ENCODE assay signal across 8 cellular contexts in the genomic region with DNA sequence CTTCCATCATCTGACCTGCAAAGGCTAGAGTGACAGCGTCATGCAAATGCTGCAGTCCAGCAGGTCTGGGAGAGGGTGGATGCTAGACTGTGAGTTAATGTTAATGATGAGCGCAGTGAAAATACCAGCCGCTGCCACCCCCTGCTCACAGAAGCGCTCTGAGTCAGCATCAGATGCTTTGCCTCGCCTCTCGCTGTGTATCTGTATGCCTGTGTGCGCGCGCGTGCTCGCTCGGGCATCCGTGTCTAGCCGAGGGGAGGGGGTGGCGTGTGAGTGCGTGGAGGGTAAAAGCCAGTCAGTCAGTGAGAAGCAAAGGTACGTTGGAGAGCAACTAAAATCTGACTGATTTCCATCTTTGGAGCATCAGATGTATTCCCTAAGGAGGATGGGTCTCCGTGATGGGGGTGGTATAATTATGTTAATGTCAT.
DNase-seq lines count a peak whose midpoint lies in the region; ATAC-seq and TF ChIP-seq lines count a peak whose summit lies in the region.

No MANE protein-coding gene starts in this region.

- in situ Hi-C loops in brain microvascular endothelial cell (cut with HindIII; ENCODE audit: low pct_ligation_motif_present, low sequenced_read_pairs) (no loop called here), gastrocnemius medialis (cut with MboI; ENCODE audit: low sequenced_read_pairs in 4 of 4) (loop anchor here in 2 of 4 donors (10.0 to 25.0 kb wide), 5 partner anchors 54 to 501 kb away; no protein-coding TSS in a partner anchor)

- no peaks in the 10 kb centered on the region for H3K9me3 ChIP-seq in gastrocnemius medialis

- intact Hi-C loops in gastrocnemius medialis (cut with DNase I; ENCODE audit: low total_unique reads) = loop anchor here (5.0 to 10.0 kb wide), 2 partner anchors 166 to 274 kb away; no protein-coding TSS in a partner anchor
- intact Hi-C loops in CD14-positive monocyte (cut with micrococcal nuclease) = no loop called here
- intact Hi-C loops in activated T-helper 2 cell treated with anti-CD3 and anti-CD28 coated beads, Interferon-gamma antibody, Interleukin-2, Interleukin-4, amounts not matched to agents 10 μg/mL and 5 μg/mL and 100 μg/mL, durations not matched to agents 14 hours and 24 hours and 36 hours (cut with micrococcal nuclease) = no loop called here

- H3K9me3 Mint-ChIP-seq in CD14-positive monocyte = peaks cover 0 to 3% (median 0%) of the 10 kb centered on the region in 7 donors
- peaks cover 2% of the 10 kb centered on the region for H3K9me3 Mint-ChIP-seq in stimulated activated effector memory CD8-positive, alpha-beta T cell treated with anti-CD3 and anti-CD28 coated beads, Interleukin-12 subunit alpha, Interleukin-12 subunit beta, amount 100 ng/mL, for 72 hours
- peaks cover 5% of the 10 kb centered on the region for H3K9me3 Mint-ChIP-seq in activated T-helper 2 cell treated with anti-CD3 and anti-CD28 coated beads, Interferon-gamma antibody, Interleukin-2, Interleukin-4, amounts not matched to agents 10 μg/mL and 5 μg/mL and 100 μg/mL, durations not matched to agents 14 hours and 24 hours and 36 hours

- no peaks in the 10 kb centered on the region for H3K36me3 Mint-ChIP-seq in CD14-positive monocyte
- no peaks in the 10 kb centered on the region for H3K36me3 Mint-ChIP-seq in stimulated activated effector memory CD8-positive, alpha-beta T cell treated with anti-CD3 and anti-CD28 coated beads, Interleukin-12 subunit alpha, Interleukin-12 subunit beta, amount 100 ng/mL, for 72 hours
- H3K36me3 Mint-ChIP-seq in activated T-helper 2 cell treated with anti-CD3 and anti-CD28 coated beads, Interferon-gamma antibody, Interleukin-2, Interleukin-4, amounts not matched to agents 10 μg/mL and 5 μg/mL and 100 μg/mL, durations not matched to agents 14 hours and 24 hours and 36 hours (ENCODE audit: low read depth) = no peaks in the 10 kb centered on the region

- H3K36me3 ChIP-seq in brain microvascular endothelial cell (replicated peaks) (no peaks in the 10 kb centered on the region), gastrocnemius medialis (no peaks in the 10 kb centered on the region)

- peak; percentile 71 to 72 for ATAC-seq in gastrocnemius medialis
- ATAC-seq in stimulated activated effector memory CD8-positive, alpha-beta T cell treated with anti-CD3 and anti-CD28 coated beads, Interleukin-12 subunit alpha, Interleukin-12 subunit beta, amount 100 ng/mL, for 72 hours = no peak

- no peak overlapping the region for H3K4me3 Mint-ChIP-seq in CD14-positive monocyte
- no peak overlapping the region for H3K4me3 Mint-ChIP-seq in stimulated activated effector memory CD8-positive, alpha-beta T cell treated with anti-CD3 and anti-CD28 coated beads, Interleukin-12 subunit alpha, Interleukin-12 subunit beta, amount 100 ng/mL, for 72 hours
- H3K4me3 Mint-ChIP-seq in activated T-helper 2 cell treated with anti-CD3 and anti-CD28 coated beads, Interferon-gamma antibody, Interleukin-2, Interleukin-4, amounts not matched to agents 10 μg/mL and 5 μg/mL and 100 μg/mL, durations not matched to agents 14 hours and 24 hours and 36 hours (ENCODE audit: low read depth) = no peak overlapping the region

- peak; percentile 44 to 50 for TF ChIP-seq POLR2A in gastrocnemius medialis (IDR thresholded peaks at IDR 0.05)

- H3K4me1 Mint-ChIP-seq in CD14-positive monocyte = peaks cover 3% of the 10 kb centered on the region
- H3K4me1 Mint-ChIP-seq in stimulated activated effector memory CD8-positive, alpha-beta T cell treated with anti-CD3 and anti-CD28 coated beads, Interleukin-12 subunit alpha, Interleukin-12 subunit beta, amount 100 ng/mL, for 72 hours = no peaks in the 10 kb centered on the region
- H3K4me1 Mint-ChIP-seq in activated T-helper 2 cell treated with anti-CD3 and anti-CD28 coated beads, Interferon-gamma antibody, Interleukin-2, Interleukin-4, amounts not matched to agents 10 μg/mL and 5 μg/mL and 100 μg/mL, durations not matched to agents 14 hours and 24 hours and 36 hours (ENCODE audit: low read depth) = no peaks in the 10 kb centered on the region

- peaks cover 0 to 2% (median 0%) of the 10 kb centered on the region in 3 donors for H3K27me3 Mint-ChIP-seq in CD14-positive monocyte (ENCODE audit: low read depth in 3 of 3)
- H3K27me3 Mint-ChIP-seq in activated T-helper 2 cell treated with anti-CD3 and anti-CD28 coated beads, Interferon-gamma antibody, Interleukin-2, Interleukin-4, amounts not matched to agents 10 μg/mL and 5 μg/mL and 100 μg/mL, durations not matched to agents 14 hours and 24 hours and 36 hours (ENCODE audit: low read depth) = no peaks in the 10 kb centered on the region

- TF ChIP-seq CTCF in brain microvascular endothelial cell (IDR thresholded peaks at IDR 0.05; ENCODE audit: low read depth, low read length, missing control alignments) = no peak
- TF ChIP-seq CTCF in gastrocnemius medialis (IDR thresholded peaks at IDR 0.05 in 4 of 5, conservative IDR thresholded peaks at IDR 0.05 in 1 of 5) = no peak
- TF ChIP-seq CTCF in CD14-positive monocyte (IDR thresholded peaks at IDR 0.05) = no peak

- peaks cover 13 to 18% of the 10 kb centered on the region in 2 donors for H3K4me1 ChIP-seq in gastrocnemius medialis

- H3K27ac ChIP-seq in brain microvascular endothelial cell (peak overlapping the region; percentile 91), gastrocnemius medialis (peak overlapping the region; percentile 74 to 80 (median 80))

- H3K4me3 ChIP-seq in brain microvascular endothelial cell (ENCODE audit: low read depth, low read length) (peak overlapping the region; percentile 59), iPS-11a (ENCODE audit: low read depth, low read length) (peak overlapping the region; percentile 36), gastrocnemius medialis (peak overlapping the region; percentile 47 to 55 (median 50))

- DNase-seq in A172 (ENCODE audit: low spot score) (peak; percentile 92), NCI-H1048 (lab: John Stamatoyannopoulos, UW) (peak; percentile 34), brain microvascular endothelial cell (peak; percentile 90), gastrocnemius medialis (peak; percentile 63 to 73), CD14-positive monocyte (ENCODE audit: low spot score) (no peak)
- DNase-seq in stimulated activated effector memory CD8-positive, alpha-beta T cell treated with anti-CD3 and anti-CD28 coated beads, Interleukin-12 subunit alpha, Interleukin-12 subunit beta, amount 100 ng/mL, for 72 hours (ENCODE audit: low spot score in 2 of 2) = no peak
- DNase-seq in activated T-helper 2 cell treated with anti-CD3 and anti-CD28 coated beads, Interferon-gamma antibody, Interleukin-2, Interleukin-4, amounts not matched to agents 10 μg/mL and 5 μg/mL and 100 μg/mL, durations not matched to agents 14 hours and 24 hours and 36 hours (ENCODE audit: low spot score) = no peak

- H3K27me3 ChIP-seq in brain microvascular endothelial cell (replicated peaks) (no peaks in the 10 kb centered on the region), gastrocnemius medialis (no peaks in the 10 kb centered on the region)

- no peak overlapping the region for H3K27ac Mint-ChIP-seq in CD14-positive monocyte
- no peak overlapping the region for H3K27ac Mint-ChIP-seq in stimulated activated effector memory CD8-positive, alpha-beta T cell treated with anti-CD3 and anti-CD28 coated beads, Interleukin-12 subunit alpha, Interleukin-12 subunit beta, amount 100 ng/mL, for 72 hours
- no peak overlapping the region for H3K27ac Mint-ChIP-seq in activated T-helper 2 cell treated with anti-CD3 and anti-CD28 coated beads, Interferon-gamma antibody, Interleukin-2, Interleukin-4, amounts not matched to agents 10 μg/mL and 5 μg/mL and 100 μg/mL, durations not matched to agents 14 hours and 24 hours and 36 hours

Comparison
In these comparisons a context has a peak if more than half of its experiments do, and no peak if none do; other contexts are left out.
1. DNase-seq: peak in A172 (single experiment), NCI-H1048 (single experiment), brain microvascular endothelial cell (single experiment) and gastrocnemius medialis (2 of 2); none in CD14-positive monocyte (single experiment), stimulated activated effector memory CD8-positive, alpha-beta T cell treated with anti-CD3 and anti-CD28 coated beads, Interleukin-12 subunit alpha, Interleukin-12 subunit beta, amount 100 ng/mL, for 72 hours (0 of 2) and activated T-helper 2 cell treated with anti-CD3 and anti-CD28 coated beads, Interferon-gamma antibody, Interleukin-2, Interleukin-4, amounts not matched to agents 10 μg/mL and 5 μg/mL and 100 μg/mL, durations not matched to agents 14 hours and 24 hours and 36 hours (single experiment).
2. Peak in every context shown above with its lines, with median percentiles within 50 percentile points of each other: H3K4me3 ChIP-seq.